2 cellular contexts compared by ENCODE assay signal in the genomic region with DNA sequence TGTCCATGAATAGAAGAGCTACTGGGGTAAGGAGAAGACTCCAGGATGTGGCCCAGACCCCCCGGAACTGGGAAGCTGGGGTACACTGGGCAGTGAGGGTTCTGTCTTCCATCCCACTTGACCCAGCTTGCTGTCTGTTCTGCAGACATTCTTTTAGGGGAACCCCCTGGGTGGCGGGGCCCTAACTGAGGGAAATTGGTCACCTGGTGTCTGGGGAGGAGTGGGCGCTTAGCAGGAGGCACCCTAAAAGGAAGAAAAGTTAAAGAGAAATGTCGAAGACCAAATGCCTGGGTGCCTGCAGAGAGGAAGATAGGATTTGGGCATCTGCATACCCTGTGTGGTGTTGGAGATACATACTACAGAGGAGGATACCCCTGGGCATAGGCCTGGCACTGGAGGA.
TF ChIP-seq lines count a peak whose summit lies in the region.

No MANE protein-coding gene starts in this region.

TF ChIP-seq in SK-N-SH, 30 proteins besides CTCF, POLR2A, EP300 and RAD21:
- TF ChIP-seq FOXM1 (IDR thresholded peaks at IDR 0.05; ENCODE audit: low read depth) (no peak), SMC3 (IDR thresholded peaks at IDR 0.05; ENCODE audit: low read depth, low read length) (no peak), CHD2 (IDR thresholded peaks at IDR 0.05; ENCODE audit: low read length, partially characterized antibody) (no peak), FOXJ3 (CRISPR knock-in tag; IDR thresholded peaks at IDR 0.05) (no peak), RCOR1 (IDR thresholded peaks at IDR 0.05; ENCODE audit: low read length) (no peak), RFX5 (IDR thresholded peaks at IDR 0.05; ENCODE audit: low read length) (no peak), MEF2A (IDR thresholded peaks at IDR 0.05; ENCODE audit: borderline replicate concordance, low read depth) (no peak)
- TF ChIP-seq, protein P1, sequence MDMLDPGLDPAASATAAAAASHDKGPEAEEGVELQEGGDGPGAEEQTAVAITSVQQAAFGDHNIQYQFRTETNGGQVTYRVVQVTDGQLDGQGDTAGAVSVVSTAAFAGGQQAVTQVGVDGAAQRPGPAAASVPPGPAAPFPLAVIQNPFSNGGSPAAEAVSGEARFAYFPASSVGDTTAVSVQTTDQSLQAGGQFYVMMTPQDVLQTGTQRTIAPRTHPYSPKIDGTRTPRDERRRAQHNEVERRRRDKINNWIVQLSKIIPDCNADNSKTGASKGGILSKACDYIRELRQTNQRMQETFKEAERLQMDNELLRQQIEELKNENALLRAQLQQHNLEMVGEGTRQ (IDR thresholded peaks at IDR 0.05; ENCODE audit: borderline replicate concordance, low read depth, low read length) = no peak
- TF ChIP-seq, protein P2, sequence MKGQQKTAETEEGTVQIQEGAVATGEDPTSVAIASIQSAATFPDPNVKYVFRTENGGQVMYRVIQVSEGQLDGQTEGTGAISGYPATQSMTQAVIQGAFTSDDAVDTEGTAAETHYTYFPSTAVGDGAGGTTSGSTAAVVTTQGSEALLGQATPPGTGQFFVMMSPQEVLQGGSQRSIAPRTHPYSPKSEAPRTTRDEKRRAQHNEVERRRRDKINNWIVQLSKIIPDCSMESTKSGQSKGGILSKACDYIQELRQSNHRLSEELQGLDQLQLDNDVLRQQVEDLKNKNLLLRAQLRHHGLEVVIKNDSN (IDR thresholded peaks at IDR 0.05; ENCODE audit: borderline replicate concordance, low read depth) = no peak
- TF ChIP-seq, protein P3, sequence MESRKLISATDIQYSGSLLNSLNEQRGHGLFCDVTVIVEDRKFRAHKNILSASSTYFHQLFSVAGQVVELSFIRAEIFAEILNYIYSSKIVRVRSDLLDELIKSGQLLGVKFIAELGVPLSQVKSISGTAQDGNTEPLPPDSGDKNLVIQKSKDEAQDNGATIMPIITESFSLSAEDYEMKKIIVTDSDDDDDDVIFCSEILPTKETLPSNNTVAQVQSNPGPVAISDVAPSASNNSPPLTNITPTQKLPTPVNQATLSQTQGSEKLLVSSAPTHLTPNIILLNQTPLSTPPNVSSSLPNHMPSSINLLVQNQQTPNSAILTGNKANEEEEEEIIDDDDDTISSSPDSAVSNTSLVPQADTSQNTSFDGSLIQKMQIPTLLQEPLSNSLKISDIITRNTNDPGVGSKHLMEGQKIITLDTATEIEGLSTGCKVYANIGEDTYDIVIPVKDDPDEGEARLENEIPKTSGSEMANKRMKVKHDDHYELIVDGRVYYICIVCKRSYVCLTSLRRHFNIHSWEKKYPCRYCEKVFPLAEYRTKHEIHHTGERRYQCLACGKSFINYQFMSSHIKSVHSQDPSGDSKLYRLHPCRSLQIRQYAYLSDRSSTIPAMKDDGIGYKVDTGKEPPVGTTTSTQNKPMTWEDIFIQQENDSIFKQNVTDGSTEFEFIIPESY (IDR thresholded peaks at IDR 0.05; ENCODE audit: borderline replicate concordance, low read depth) = no peak
- TF ChIP-seq, protein P4, sequence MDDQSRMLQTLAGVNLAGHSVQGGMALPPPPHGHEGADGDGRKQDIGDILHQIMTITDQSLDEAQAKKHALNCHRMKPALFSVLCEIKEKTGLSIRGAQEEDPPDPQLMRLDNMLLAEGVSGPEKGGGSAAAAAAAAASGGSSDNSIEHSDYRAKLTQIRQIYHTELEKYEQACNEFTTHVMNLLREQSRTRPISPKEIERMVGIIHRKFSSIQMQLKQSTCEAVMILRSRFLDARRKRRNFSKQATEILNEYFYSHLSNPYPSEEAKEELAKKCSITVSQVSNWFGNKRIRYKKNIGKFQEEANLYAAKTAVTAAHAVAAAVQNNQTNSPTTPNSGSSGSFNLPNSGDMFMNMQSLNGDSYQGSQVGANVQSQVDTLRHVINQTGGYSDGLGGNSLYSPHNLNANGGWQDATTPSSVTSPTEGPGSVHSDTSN (IDR thresholded peaks at IDR 0.05) = no peak
- TF ChIP-seq, protein P5, sequence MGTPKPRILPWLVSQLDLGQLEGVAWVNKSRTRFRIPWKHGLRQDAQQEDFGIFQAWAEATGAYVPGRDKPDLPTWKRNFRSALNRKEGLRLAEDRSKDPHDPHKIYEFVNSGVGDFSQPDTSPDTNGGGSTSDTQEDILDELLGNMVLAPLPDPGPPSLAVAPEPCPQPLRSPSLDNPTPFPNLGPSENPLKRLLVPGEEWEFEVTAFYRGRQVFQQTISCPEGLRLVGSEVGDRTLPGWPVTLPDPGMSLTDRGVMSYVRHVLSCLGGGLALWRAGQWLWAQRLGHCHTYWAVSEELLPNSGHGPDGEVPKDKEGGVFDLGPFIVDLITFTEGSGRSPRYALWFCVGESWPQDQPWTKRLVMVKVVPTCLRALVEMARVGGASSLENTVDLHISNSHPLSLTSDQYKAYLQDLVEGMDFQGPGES (IDR thresholded peaks at IDR 0.05; ENCODE audit: low read depth, low read length) = no peak
TF ChIP-seq in SK-N-SH: peak in this region for 0.

TF ChIP-seq in SK-N-SH treated with all-trans-retinoic acid at 6 μM for 48 hours, 23 proteins besides CTCF, POLR2A, EP300 and RAD21:
- TF ChIP-seq RARB (CRISPR knock-in tag; IDR thresholded peaks at IDR 0.05) = no peak
- TF ChIP-seq ZFP3 (CRISPR knock-in tag; IDR thresholded peaks at IDR 0.05) = no peak
- TF ChIP-seq ISL1 (CRISPR knock-in tag; IDR thresholded peaks at IDR 0.05) = no peak
- TF ChIP-seq ESRRG (CRISPR knock-in tag; IDR thresholded peaks at IDR 0.05) = no peak
- TF ChIP-seq SNAI2 (CRISPR knock-in tag; IDR thresholded peaks at IDR 0.05) = no peak
- no peak for TF ChIP-seq ZC3H10 (CRISPR knock-in tag; IDR thresholded peaks at IDR 0.05)
- TF ChIP-seq, protein P6, sequence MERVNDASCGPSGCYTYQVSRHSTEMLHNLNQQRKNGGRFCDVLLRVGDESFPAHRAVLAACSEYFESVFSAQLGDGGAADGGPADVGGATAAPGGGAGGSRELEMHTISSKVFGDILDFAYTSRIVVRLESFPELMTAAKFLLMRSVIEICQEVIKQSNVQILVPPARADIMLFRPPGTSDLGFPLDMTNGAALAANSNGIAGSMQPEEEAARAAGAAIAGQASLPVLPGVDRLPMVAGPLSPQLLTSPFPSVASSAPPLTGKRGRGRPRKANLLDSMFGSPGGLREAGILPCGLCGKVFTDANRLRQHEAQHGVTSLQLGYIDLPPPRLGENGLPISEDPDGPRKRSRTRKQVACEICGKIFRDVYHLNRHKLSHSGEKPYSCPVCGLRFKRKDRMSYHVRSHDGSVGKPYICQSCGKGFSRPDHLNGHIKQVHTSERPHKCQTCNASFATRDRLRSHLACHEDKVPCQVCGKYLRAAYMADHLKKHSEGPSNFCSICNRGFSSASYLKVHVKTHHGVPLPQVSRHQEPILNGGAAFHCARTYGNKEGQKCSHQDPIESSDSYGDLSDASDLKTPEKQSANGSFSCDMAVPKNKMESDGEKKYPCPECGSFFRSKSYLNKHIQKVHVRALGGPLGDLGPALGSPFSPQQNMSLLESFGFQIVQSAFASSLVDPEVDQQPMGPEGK (CRISPR knock-in tag; IDR thresholded peaks at IDR 0.05; ENCODE audit: borderline replicate concordance) = no peak
- TF ChIP-seq, protein P7, sequence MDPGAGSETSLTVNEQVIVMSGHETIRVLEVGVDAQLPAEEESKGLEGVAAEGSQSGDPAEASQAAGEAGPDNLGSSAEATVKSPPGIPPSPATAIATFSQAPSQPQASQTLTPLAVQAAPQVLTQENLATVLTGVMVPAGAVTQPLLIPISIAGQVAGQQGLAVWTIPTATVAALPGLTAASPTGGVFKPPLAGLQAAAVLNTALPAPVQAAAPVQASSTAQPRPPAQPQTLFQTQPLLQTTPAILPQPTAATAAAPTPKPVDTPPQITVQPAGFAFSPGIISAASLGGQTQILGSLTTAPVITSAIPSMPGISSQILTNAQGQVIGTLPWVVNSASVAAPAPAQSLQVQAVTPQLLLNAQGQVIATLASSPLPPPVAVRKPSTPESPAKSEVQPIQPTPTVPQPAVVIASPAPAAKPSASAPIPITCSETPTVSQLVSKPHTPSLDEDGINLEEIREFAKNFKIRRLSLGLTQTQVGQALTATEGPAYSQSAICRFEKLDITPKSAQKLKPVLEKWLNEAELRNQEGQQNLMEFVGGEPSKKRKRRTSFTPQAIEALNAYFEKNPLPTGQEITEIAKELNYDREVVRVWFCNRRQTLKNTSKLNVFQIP (CRISPR knock-in tag; IDR thresholded peaks at IDR 0.05; ENCODE audit: borderline replicate concordance, low read depth) = no peak
- TF ChIP-seq, protein P8, sequence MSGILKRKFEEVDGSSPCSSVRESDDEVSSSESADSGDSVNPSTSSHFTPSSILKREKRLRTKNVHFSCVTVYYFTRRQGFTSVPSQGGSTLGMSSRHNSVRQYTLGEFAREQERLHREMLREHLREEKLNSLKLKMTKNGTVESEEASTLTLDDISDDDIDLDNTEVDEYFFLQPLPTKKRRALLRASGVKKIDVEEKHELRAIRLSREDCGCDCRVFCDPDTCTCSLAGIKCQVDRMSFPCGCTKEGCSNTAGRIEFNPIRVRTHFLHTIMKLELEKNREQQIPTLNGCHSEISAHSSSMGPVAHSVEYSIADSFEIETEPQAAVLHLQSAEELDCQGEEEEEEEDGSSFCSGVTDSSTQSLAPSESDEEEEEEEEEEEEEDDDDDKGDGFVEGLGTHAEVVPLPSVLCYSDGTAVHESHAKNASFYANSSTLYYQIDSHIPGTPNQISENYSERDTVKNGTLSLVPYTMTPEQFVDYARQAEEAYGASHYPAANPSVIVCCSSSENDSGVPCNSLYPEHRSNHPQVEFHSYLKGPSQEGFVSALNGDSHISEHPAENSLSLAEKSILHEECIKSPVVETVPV (CRISPR knock-in tag; IDR thresholded peaks at IDR 0.05) = no peak
- TF ChIP-seq ZNF70 (CRISPR knock-in tag; IDR thresholded peaks at IDR 0.05) = no peak
